ENCODE assay signal across 8 cellular contexts in genomic region chr19:13731147-13731964, GRCh38. TPM values are rescaled to one million over a fixed set of nuclear protein-coding genes. Genes with fewer than 3 reads are reported as not detected.
DNase-seq lines count a peak whose midpoint lies in the region; ATAC-seq and TF ChIP-seq lines count a peak whose summit lies in the region.

No MANE protein-coding gene starts in this region.

- H3K9me3 Mint-ChIP-seq in activated T-helper 17 cell treated with anti-CD3 and anti-CD28 coated beads, Interleukin-2, amount 50 U/mL, for 72 hours, result no peaks in the 10 kb centered on the region
- H3K9me3 Mint-ChIP-seq in naive B cell, result no peaks in the 10 kb centered on the region
- H3K9me3 Mint-ChIP-seq in stimulated activated effector memory CD8-positive, alpha-beta T cell treated with anti-CD3 and anti-CD28 coated beads, Interleukin-12 subunit alpha, Interleukin-12 subunit beta, amount 100 ng/mL, for 72 hours, result no peaks in the 10 kb centered on the region

- H3K4me2 ChIP-seq in fibroblast of lung (ENCODE audit: extremely low read depth, insufficient read depth, low read length), result peak overlapping the region; percentile 85

- peak overlapping the region; percentile 77 for H2AFZ ChIP-seq in fibroblast of lung (ENCODE audit: low read length)

- peaks cover 2% of the 10 kb centered on the region for H3K79me2 ChIP-seq in fibroblast of lung (ENCODE audit: control insufficient read depth, insufficient read depth, low read length)

- H3K36me3 Mint-ChIP-seq in activated T-helper 17 cell treated with anti-CD3 and anti-CD28 coated beads, Interleukin-2, amount 50 U/mL, for 72 hours (ENCODE audit: low read depth), result peaks cover 6% of the 10 kb centered on the region
- H3K36me3 Mint-ChIP-seq in naive B cell, result no peaks in the 10 kb centered on the region
- peaks cover 8% of the 10 kb centered on the region for H3K36me3 Mint-ChIP-seq in stimulated activated effector memory CD8-positive, alpha-beta T cell treated with anti-CD3 and anti-CD28 coated beads, Interleukin-12 subunit alpha, Interleukin-12 subunit beta, amount 100 ng/mL, for 72 hours

- peak overlapping the region; percentile 95 for H3K27ac Mint-ChIP-seq in activated T-helper 17 cell treated with anti-CD3 and anti-CD28 coated beads, Interleukin-2, amount 50 U/mL, for 72 hours
- peak overlapping the region; percentile 37 to 97 (median 89) for H3K27ac Mint-ChIP-seq in naive B cell
- H3K27ac Mint-ChIP-seq in stimulated activated effector memory CD8-positive, alpha-beta T cell treated with anti-CD3 and anti-CD28 coated beads, Interleukin-12 subunit alpha, Interleukin-12 subunit beta, amount 100 ng/mL, for 72 hours, result peak overlapping the region; percentile 98

- H3K4me3 Mint-ChIP-seq in activated T-helper 17 cell treated with anti-CD3 and anti-CD28 coated beads, Interleukin-2, amount 50 U/mL, for 72 hours, result peak overlapping the region; percentile 88
- H3K4me3 Mint-ChIP-seq in naive B cell, result peak overlapping the region; percentile 83 to 97 (median 92)
- H3K4me3 Mint-ChIP-seq in stimulated activated effector memory CD8-positive, alpha-beta T cell treated with anti-CD3 and anti-CD28 coated beads, Interleukin-12 subunit alpha, Interleukin-12 subunit beta, amount 100 ng/mL, for 72 hours, result peak overlapping the region; percentile 87

- peaks cover 17% of the 10 kb centered on the region for H3K4me1 ChIP-seq in fibroblast of lung (ENCODE audit: control insufficient read depth, extremely low read depth, insufficient read depth, low read length)

- no peaks in the 10 kb centered on the region for H3K27me3 Mint-ChIP-seq in activated T-helper 17 cell treated with anti-CD3 and anti-CD28 coated beads, Interleukin-2, amount 50 U/mL, for 72 hours
- no peaks in the 10 kb centered on the region for H3K27me3 Mint-ChIP-seq in naive B cell

- no peaks in the 10 kb centered on the region for H4K20me1 ChIP-seq in fibroblast of lung (ENCODE audit: control insufficient read depth, extremely low read depth, insufficient read depth, low read length)

- no peaks in the 10 kb centered on the region for H3K9me3 ChIP-seq in fibroblast of lung (ENCODE audit: control insufficient read depth, insufficient read depth, low read depth, low read length)

- H3K36me3 ChIP-seq in fibroblast of lung (ENCODE audit: control insufficient read depth, insufficient read depth, low read length), result no peaks in the 10 kb centered on the region

- peaks cover 4% of the 10 kb centered on the region for H3K4me1 Mint-ChIP-seq in activated T-helper 17 cell treated with anti-CD3 and anti-CD28 coated beads, Interleukin-2, amount 50 U/mL, for 72 hours
- H3K4me1 Mint-ChIP-seq in naive B cell, result peaks cover 10 to 28% (median 13%) of the 10 kb centered on the region in 3 donors
- H3K4me1 Mint-ChIP-seq in stimulated activated effector memory CD8-positive, alpha-beta T cell treated with anti-CD3 and anti-CD28 coated beads, Interleukin-12 subunit alpha, Interleukin-12 subunit beta, amount 100 ng/mL, for 72 hours, result peaks cover 23% of the 10 kb centered on the region

- peak overlapping the region; percentile 75 to 91 (median 78) for H3K4me3 ChIP-seq in fibroblast of lung (replicated peaks in 1 of 4; ENCODE audit: control extremely low read depth in 1 of 4, insufficient read depth in 1 of 4, low read depth in 3 of 4, low read length in 4 of 4)

- no peak for TF ChIP-seq CTCF in fibroblast of lung (conservative IDR thresholded peaks at IDR 0.05 in 1 of 2, IDR thresholded peaks at IDR 0.05 in 1 of 2; ENCODE audit: low read depth in 1 of 2, low read length in 2 of 2)

- ATAC-seq in GM21825 (IDR thresholded peaks at IDR 0.05; ENCODE audit: unreplicated experiment) (peak; percentile 94), naive B cell (ENCODE audit: low read depth in 2 of 2) (peak; percentile 100)
- ATAC-seq in activated T-helper 17 cell treated with anti-CD3 and anti-CD28 coated beads, Interleukin-2, amount 50 U/mL, for 72 hours (replicated peaks), result peak; percentile 99
- ATAC-seq in stimulated activated effector memory CD8-positive, alpha-beta T cell treated with anti-CD3 and anti-CD28 coated beads, Interleukin-12 subunit alpha, Interleukin-12 subunit beta, amount 100 ng/mL, for 72 hours, result peak; percentile 100

- no peaks in the 10 kb centered on the region for H3K27me3 ChIP-seq in fibroblast of lung (ENCODE audit: control insufficient read depth, insufficient read depth, low read length)

- DNase-seq in DMS79 treated with DMSO at 0.1 percent for 48 hours (lab: John Stamatoyannopoulos, UW) (peak; percentile 95), Kasumi-1 (lab: John Stamatoyannopoulos, UW) (peak; percentile 93), RKO (ENCODE audit: low spot score) (peak; percentile 96), fibroblast of lung (ENCODE audit: low read depth in 2 of 2) (peak; percentile 98), naive B cell (peak; percentile 94)
- peak; percentile 92 to 96 for DNase-seq in stimulated activated effector memory CD8-positive, alpha-beta T cell treated with anti-CD3 and anti-CD28 coated beads, Interleukin-12 subunit alpha, Interleukin-12 subunit beta, amount 100 ng/mL, for 72 hours (ENCODE audit: low spot score in 2 of 2)

- H3K9ac ChIP-seq in fibroblast of lung (ENCODE audit: insufficient read depth, low read length), result peak overlapping the region; percentile 82

- peak overlapping the region; percentile 97 for H3K27ac ChIP-seq in fibroblast of lung (ENCODE audit: insufficient read depth, low read length)

RNA-seq across cellular contexts. Expression of gene MRI1, which starts 33.0 kb away (rescaled TPM):
- total RNA-seq in activated T-helper 17 cell treated with anti-CD3 and anti-CD28 coated beads, Interleukin-2, amount 50 U/mL, for 72 hours, result 10 to 100 TPM; 45.3 to 53.7 TPM
- total RNA-seq in fibroblast of lung, result 17.7 and 20.3 TPM in 2 replicates
- polyA plus RNA-seq in fibroblast of lung (5.2 and 17.1 TPM in 2 replicates), naive B cell (ENCODE audit: low read depth in 6 of 6) (10 to 100 TPM in 1 of 6 donors, 1 to 10 TPM in 5; 4.7 to 18.3 (median 8.2) TPM)
- polyA plus RNA-seq in fibroblast of lung (2012), result 6.2 and 17.7 TPM in 2 replicates
- polyA minus RNA-seq in fibroblast of lung (ENCODE audit: low replicate concordance), result 7.2 and 26.5 TPM in 2 replicates

RNA-seq across cellular contexts. Expression of gene C19orf53, which starts 42.9 kb away (rescaled TPM):
- 100 to 1,000 TPM in 1 of 2 donors, 10 to 100 TPM in 1; 76.7 to 127 TPM for total RNA-seq in activated T-helper 17 cell treated with anti-CD3 and anti-CD28 coated beads, Interleukin-2, amount 50 U/mL, for 72 hours
- 50.1 and 58.8 TPM in 2 replicates for total RNA-seq in fibroblast of lung
- 146 and 206 TPM in 2 replicates for polyA plus RNA-seq in fibroblast of lung
- 292 and 381 TPM in 2 replicates for polyA plus RNA-seq in fibroblast of lung (2012)
- 139 and 187 TPM in 2 replicates for polyA minus RNA-seq in fibroblast of lung (ENCODE audit: low replicate concordance)
- polyA plus RNA-seq in naive B cell (ENCODE audit: low read depth in 6 of 6), result 100 to 1,000 TPM; 152 to 189 (median 170) TPM

Comparison
In these comparisons a context has a peak if more than half of its experiments do, and no peak if none do; other contexts are left out.
1. Peak in every context shown above with its lines: DNase-seq, ATAC-seq, H3K4me3 ChIP-seq and H3K27ac ChIP-seq.